10 cellular contexts compared by ENCODE assay signal in genomic region chr12:91111366-91112321, GRCh38. TPM values are rescaled to one million over a fixed set of nuclear protein-coding genes. Genes with fewer than 3 reads are reported as not detected.
DNase-seq lines count a peak whose midpoint lies in the region; ATAC-seq and TF ChIP-seq lines count a peak whose summit lies in the region.
"Had no signal": no experiment of that assay in that cellular context is flagged by ENCODE, and none has a peak within 500 bp of the region (broad histone marks: within the 10 kb centered on the region; RNA-seq: fewer than 3 reads in every experiment).

Gene LUM, minus strand, starts transcription at chr12:91111494. Its CDS starts 2,515 bp downstream, at chr12:91108979.

- no peak within 1 kb of the TSS for H3K27ac Mint-ChIP-seq in activated naive CD4-positive, alpha-beta T cell treated with anti-CD3 and anti-CD28 coated beads, Interleukin-2, amount 10 ng/mL, durations not matched to agents 7 days and 5 days

- peak within 1 kb of the TSS in 9 of 12 donors; percentile 23 to 77 (median 45) for H3K27ac ChIP-seq in heart left ventricle
- H3K27ac ChIP-seq in psoas muscle, result no peak within 1 kb of the TSS

- DNase-seq in D341Med (ENCODE audit: low spot score) (peak; percentile 17), heart left ventricle (peak in 4 of 5 donors; percentile 29 to 47 (median 35)), psoas muscle (peak; percentile 25 to 47), erythroblast (lab: John Stamatoyannopoulos, UW) (no peak)
- DNase-seq in activated naive CD4-positive, alpha-beta T cell treated with anti-CD3 and anti-CD28 coated beads, Interleukin-2, amount 10 ng/mL, durations not matched to agents 7 days and 5 days, result no peak
- DNase-seq: central memory CD4-positive, alpha-beta T cell; stimulated activated CD4-positive, alpha-beta T cell treated with anti-CD3 and anti-CD28 coated beads, Interleukin-1b, Interleukin-23, amount 100 ng/mL, for 48 hours had no signal

- no peaks in the 10 kb centered on the region for H3K9me3 ChIP-seq in heart left ventricle
- H3K9me3 ChIP-seq in psoas muscle, result no peaks in the 10 kb centered on the region

- H3K36me3 ChIP-seq in heart left ventricle, result peaks cover 0 to 2% (median 0%) of the 10 kb centered on the region in 9 donors
- H3K36me3 ChIP-seq in psoas muscle (ENCODE audit: insufficient read depth in 1 of 2, low read depth in 1 of 2), result no peaks in the 10 kb centered on the region

- no peaks in the 10 kb centered on the region for H3K27me3 Mint-ChIP-seq in activated naive CD4-positive, alpha-beta T cell treated with anti-CD3 and anti-CD28 coated beads, Interleukin-2, amount 10 ng/mL, durations not matched to agents 7 days and 5 days

- H3K27me3 ChIP-seq in heart left ventricle, result no peaks in the 10 kb centered on the region
- H3K27me3 ChIP-seq in psoas muscle (ENCODE audit: insufficient read depth in 3 of 3, low read length in 2 of 3), result no peaks in the 10 kb centered on the region

- H3K4me3 Mint-ChIP-seq in activated naive CD4-positive, alpha-beta T cell treated with anti-CD3 and anti-CD28 coated beads, Interleukin-2, amount 10 ng/mL, durations not matched to agents 7 days and 5 days, result no peak within 1 kb of the TSS

- CTCF ChIA-PET in activated naive CD4-positive, alpha-beta T cell treated with anti-CD3 and anti-CD28 coated beads, Interleukin-2, amount 10 ng/mL, durations not matched to agents 7 days and 5 days (lab: Charles Lee), result interaction anchor here (1.2 kb wide), 1 partner anchor 118 kb away, joined by 3 read pairs; no protein-coding TSS in a partner anchor

- intact Hi-C loops in heart left ventricle (cut with DNase I), result loop anchor here in 1 of 10 donors (10.0 kb wide), 1 partner anchor 137 kb away; no protein-coding TSS in a partner anchor
- intact Hi-C loops in psoas muscle (cut with DNase I), result loop anchor here in 1 of 2 donors (10.0 kb wide), 1 partner anchor 137 kb away; no protein-coding TSS in a partner anchor

- ATAC-seq in SK-N-SH treated with all-trans-retinoic acid at 6 μM for 48 hours (peak; percentile 85), heart left ventricle (peak in 3 of 4 donors; percentile 71 to 79 (median 77)), psoas muscle (peak in 1 of 4 donors; percentile 29), GM21737 (IDR thresholded peaks at IDR 0.05; ENCODE audit: unreplicated experiment) (no peak), GM21526 (IDR thresholded peaks at IDR 0.05; ENCODE audit: low FRiP score, unreplicated experiment) (no peak)

- no peaks in the 10 kb centered on the region for H3K36me3 Mint-ChIP-seq in activated naive CD4-positive, alpha-beta T cell treated with anti-CD3 and anti-CD28 coated beads, Interleukin-2, amount 10 ng/mL, durations not matched to agents 7 days and 5 days

- H3K4me3 ChIP-seq in heart left ventricle (peak within 1 kb of the TSS in 10 of 12 donors; percentile 0 to 64 (median 43)), psoas muscle (peak within 1 kb of the TSS; percentile 36)

- TF ChIP-seq CTCF in heart left ventricle (IDR thresholded peaks at IDR 0.05) (no peak), psoas muscle (IDR thresholded peaks at IDR 0.05) (no peak)

- 27 to 35% (median 32%) methylated on average over 7 of the region's 7 CpGs for WGBS in heart left ventricle, 4 donors
- 30 to 31% (median 30%) methylated on average over 7 of the region's 7 CpGs for WGBS in psoas muscle, 3 donors

- TF ChIP-seq POLR2A in heart left ventricle (IDR thresholded peaks at IDR 0.05) (no peak), erythroblast (IDR thresholded peaks at IDR 0.05; ENCODE audit: low read length) (no peak)

- no peaks in the 10 kb centered on the region for H3K4me1 Mint-ChIP-seq in activated naive CD4-positive, alpha-beta T cell treated with anti-CD3 and anti-CD28 coated beads, Interleukin-2, amount 10 ng/mL, durations not matched to agents 7 days and 5 days

- H3K9me3 Mint-ChIP-seq in activated naive CD4-positive, alpha-beta T cell treated with anti-CD3 and anti-CD28 coated beads, Interleukin-2, amount 10 ng/mL, durations not matched to agents 7 days and 5 days, result no peaks in the 10 kb centered on the region

- peaks cover 0 to 2% (median 0%) of the 10 kb centered on the region in 12 donors for H3K4me1 ChIP-seq in heart left ventricle
- no peaks in the 10 kb centered on the region for H3K4me1 ChIP-seq in psoas muscle

TF ChIP-seq in SK-N-SH treated with all-trans-retinoic acid at 6 μM for 48 hours, 23 proteins besides CTCF, POLR2A, EP300 and RAD21:
- no peak for TF ChIP-seq ZNF8 (CRISPR knock-in tag; IDR thresholded peaks at IDR 0.05)
- no peak for TF ChIP-seq SNAI2 (CRISPR knock-in tag; IDR thresholded peaks at IDR 0.05)
- no peak for TF ChIP-seq CSRNP3 (CRISPR knock-in tag; IDR thresholded peaks at IDR 0.05)
- no peak for TF ChIP-seq ZNF565 (CRISPR knock-in tag; conservative IDR thresholded peaks at IDR 0.05; ENCODE audit: low read depth)
- no peak for TF ChIP-seq POU6F1 (CRISPR knock-in tag; IDR thresholded peaks at IDR 0.05; ENCODE audit: borderline replicate concordance, low read depth)
- no peak for TF ChIP-seq RARB (CRISPR knock-in tag; IDR thresholded peaks at IDR 0.05)

RNA-seq across cellular contexts. Expression of gene LUM, which starts in this region (rescaled TPM):
- total RNA-seq in heart left ventricle (100 to 1,000 TPM in 5 of 9 donors, 10 to 100 TPM in 4; 25.3 to 249 (median 102) TPM), psoas muscle (10 to 100 TPM in 2 of 4 donors, 1 to 10 TPM in 2; 2.7 to 35.7 (median 14.0) TPM)
- polyA plus RNA-seq in heart left ventricle (10 to 100 TPM; 21.8 to 36.4 TPM), psoas muscle (10 to 100 TPM in 1 of 3 donors, 1 to 10 TPM in 2; 3.7 to 13.5 (median 5.3) TPM)

Comparison
In these comparisons a context has a peak if more than half of its experiments do, and no peak if none do; other contexts are left out.
1. DNase-seq: peak in D341Med (single experiment), heart left ventricle (4 of 5) and psoas muscle (2 of 2); none in erythroblast (0 of 2) and activated naive CD4-positive, alpha-beta T cell treated with anti-CD3 and anti-CD28 coated beads, Interleukin-2, amount 10 ng/mL, durations not matched to agents 7 days and 5 days (single experiment).
2. ATAC-seq: peak in SK-N-SH treated with all-trans-retinoic acid at 6 μM for 48 hours (single experiment) and heart left ventricle (3 of 4); none in GM21737 (single experiment) and GM21526 (single experiment).